6 cellular contexts compared by ENCODE assay signal in genomic region chr9:33827285-33827684, GRCh38. TPM values are rescaled to one million over a fixed set of nuclear protein-coding genes. Genes with fewer than 3 reads are reported as not detected.
"Had no signal": no experiment of that assay in that cellular context is flagged by ENCODE, and none has a peak within 500 bp of the region (broad histone marks: within the 10 kb centered on the region; RNA-seq: fewer than 3 reads in every experiment).

No MANE protein-coding gene starts in this region.

RNA-seq across cellular contexts. Expression of gene PRSS3, which starts 31.9 kb away (rescaled TPM):
- total RNA-seq: OCI-LY7, Right ventricle myocardium inferior, Right ventricle myocardium superior, SJCRH30, SJSA1, SK-MEL-5 had no signal
